Comparison of ENCODE assay signal across 20 cellular contexts in genomic region chr2:112493048-112493447, GRCh38. TPM values are rescaled to one million over a fixed set of nuclear protein-coding genes. Genes with fewer than 3 reads are reported as not detected.
DNase-seq lines count a peak whose midpoint lies in the region; FAIRE-seq and TF ChIP-seq lines count a peak whose summit lies in the region.
"Had no signal": no experiment of that assay in that cellular context is flagged by ENCODE, and none has a peak within 500 bp of the region (broad histone marks: within the 10 kb centered on the region; RNA-seq: fewer than 3 reads in every experiment).

No MANE protein-coding gene starts in this region.

- 87% methylated on average over 2 of the region's 3 CpGs for WGBS in mesenchymal stem cell

- H3K4me2 ChIP-seq in mesenchymal stem cell (ENCODE audit: low read length, poor library complexity, severe bottlenecking) (no peak overlapping the region), neural progenitor cell (no peak overlapping the region)

- no peak overlapping the region for H2BK5ac ChIP-seq in mesenchymal stem cell (ENCODE audit: low read depth, low read length, poor library complexity, severe bottlenecking)

- no peak overlapping the region for H2BK15ac ChIP-seq in mesenchymal stem cell (ENCODE audit: low read depth, poor library complexity, severe bottlenecking)

- H3K36me3 ChIP-seq in BJ (ENCODE audit: control insufficient read depth, insufficient read depth, low read length) (0 out of 2 replicates have a peak, but pooled peaks cover 1% of the 10 kb centered on the region), bronchial epithelial cell (ENCODE audit: control insufficient read depth, insufficient read depth, low read length) (peaks cover 1% of the 10 kb centered on the region), mesenchymal stem cell (ENCODE audit: control insufficient read depth in 1 of 2, insufficient read depth in 2 of 2, low read depth in 1 of 2, low read length in 2 of 2) (peaks cover 6 to 22% of the 10 kb centered on the region in 2 experiments), neural progenitor cell (peaks cover 9% of the 10 kb centered on the region)
- H3K36me3 ChIP-seq: right atrium auricular region had no signal

- H3K23ac ChIP-seq in mesenchymal stem cell (ENCODE audit: low read length in 2 of 2) = no peak overlapping the region

- H3K27ac ChIP-seq in mesenchymal stem cell (ENCODE audit: low read length, poor library complexity, severe bottlenecking) = no peak overlapping the region
- H3K27ac ChIP-seq in neural progenitor cell = no peak overlapping the region
- H3K27ac ChIP-seq: right atrium auricular region had no signal

- H2BK120ac ChIP-seq in mesenchymal stem cell (ENCODE audit: low read depth, low read length) = no peak overlapping the region

- peaks cover 2% of the 10 kb centered on the region for H3K4me1 ChIP-seq in mesenchymal stem cell (ENCODE audit: control insufficient read depth, insufficient read depth, low read depth, low read length)
- no peaks in the 10 kb centered on the region for H3K4me1 ChIP-seq in neural progenitor cell

- H3K79me2 ChIP-seq in neural progenitor cell (ENCODE audit: low read depth) = peaks cover 30% of the 10 kb centered on the region

- no peak overlapping the region for H3K27ac Mint-ChIP-seq in neural progenitor cell
- H3K27ac Mint-ChIP-seq: dendritic cell treated with granulocyte-macrophage colony-stimulating factor and Interleukin-4, amounts not matched to agents 40 ng/mL and 50 ng/mL, for 4 days; naive thymus-derived CD4-positive, alpha-beta T cell had no signal

- peaks cover 15% of the 10 kb centered on the region for H3K36me3 Mint-ChIP-seq in neural progenitor cell

- no peak overlapping the region for H4K91ac ChIP-seq in mesenchymal stem cell (ENCODE audit: low read length)

- TF ChIP-seq CTCF in BJ (IDR thresholded peaks at IDR 0.05; ENCODE audit: insufficient read depth, low read depth, low read length) = peak; percentile 20; the same call in 1 of the 2 replicates
- TF ChIP-seq CTCF in NB4 (IDR thresholded peaks at IDR 0.05; ENCODE audit: low read depth, low read length) = no peak
- TF ChIP-seq CTCF in bronchial epithelial cell (IDR thresholded peaks at IDR 0.05; ENCODE audit: insufficient read depth, low read length, severe bottlenecking) = no peak
- no peak for TF ChIP-seq CTCF in GM13977 (IDR thresholded peaks at IDR 0.05; ENCODE audit: extremely low read depth, insufficient read depth, missing control alignments)
- no peak for TF ChIP-seq CTCF in neural progenitor cell (IDR thresholded peaks at IDR 0.05)

- DNase-seq in BJ (ENCODE audit: low read depth) (no peak), NB4 (ENCODE audit: low read depth) (peak; percentile 31), bronchial epithelial cell (ENCODE audit: low read depth) (peak; percentile 31), mesenchymal stem cell (peak; percentile 29), GM13977 (ENCODE audit: low spot score) (no peak), NCI-H1417 treated with DMSO at 0.1 percent for 48 hours (lab: John Stamatoyannopoulos, UW) (no peak), neural progenitor cell (ENCODE audit: low spot score) (no peak), hippocampal formation (lab: John Stamatoyannopoulos, UW) (no peak)
- DNase-seq: foreskin melanocyte; left cardiac atrium; naive thymus-derived CD4-positive, alpha-beta T cell; NCI-H1436; NCI-H69; SHP77; stimulated activated CD4-positive, alpha-beta T cell treated with anti-CD3 and anti-CD28 coated beads, Interleukin-4, amount 100 ng/mL, for 4 hours; stimulated activated naive CD4-positive, alpha-beta T cell treated with Interleukin-2 at 50 U/mL for 16 hours had no signal

- H3K27me3 ChIP-seq in BJ (ENCODE audit: control insufficient read depth, insufficient read depth, low read length) = no peaks in the 10 kb centered on the region
- H3K27me3 ChIP-seq in bronchial epithelial cell (ENCODE audit: control insufficient read depth, insufficient read depth, low read length) = no peaks in the 10 kb centered on the region
- no peaks in the 10 kb centered on the region for H3K27me3 ChIP-seq in mesenchymal stem cell (ENCODE audit: control insufficient read depth in 1 of 2, insufficient read depth in 1 of 2, low read length in 2 of 2)
- H3K27me3 ChIP-seq in neural progenitor cell = no peaks in the 10 kb centered on the region
- H3K27me3 ChIP-seq: right atrium auricular region had no signal

- no peaks in the 10 kb centered on the region for H3F3A ChIP-seq in neural progenitor cell (ENCODE audit: low read depth)

- H3K4me3 ChIP-seq in BJ (ENCODE audit: low read depth, low read length) (no peak overlapping the region), NB4 (ENCODE audit: low read depth, low read length) (no peak overlapping the region), bronchial epithelial cell (ENCODE audit: low read depth, low read length) (no peak overlapping the region), mesenchymal stem cell (ENCODE audit: insufficient read depth in 1 of 2, low read depth in 1 of 2, low read length in 2 of 2) (no peak overlapping the region), neural progenitor cell (no peak overlapping the region)
- H3K4me3 ChIP-seq: right atrium auricular region had no signal

- TF ChIP-seq POLR2A in NB4 (IDR thresholded peaks at IDR 0.05; ENCODE audit: extremely low read depth, insufficient read length) = no peak

- H3K9ac ChIP-seq in mesenchymal stem cell (ENCODE audit: low read length) = no peak overlapping the region
- H3K9ac ChIP-seq in neural progenitor cell = no peak overlapping the region

- CTCF ChIA-PET in BJ (lab: Yijun Ruan, JAX) = interaction anchor here (1.0 to 1.6 kb wide), 4 partner anchors 9 to 233 kb away, joined by 3 to 8 read pairs (median 4); no protein-coding TSS in a partner anchor

- H3K9me3 ChIP-seq in mesenchymal stem cell (ENCODE audit: control insufficient read depth, low read length) (no peaks in the 10 kb centered on the region), neural progenitor cell (ENCODE audit: low read depth) (no peaks in the 10 kb centered on the region)
- H3K9me3 ChIP-seq: right atrium auricular region had no signal

- FAIRE-seq in bronchial epithelial cell (lab: Jason Lieb, UNC) = no peak
- FAIRE-seq: TTC549 had no signal

- no peak overlapping the region for H3K4ac ChIP-seq in mesenchymal stem cell (ENCODE audit: low read depth in 1 of 2, low read length in 2 of 2)

- no peak overlapping the region for H2AK5ac ChIP-seq in mesenchymal stem cell (ENCODE audit: low read length, severe bottlenecking)

- no peak overlapping the region for H3K4me3 Mint-ChIP-seq in neural progenitor cell
- H3K4me3 Mint-ChIP-seq: dendritic cell treated with granulocyte-macrophage colony-stimulating factor and Interleukin-4, amounts not matched to agents 40 ng/mL and 50 ng/mL, for 4 days; naive thymus-derived CD4-positive, alpha-beta T cell had no signal

- peaks cover 18% of the 10 kb centered on the region for H4K20me1 ChIP-seq in neural progenitor cell (ENCODE audit: low read depth)

- H2AFZ ChIP-seq in mesenchymal stem cell (ENCODE audit: low read depth, low read length) (no peak overlapping the region), neural progenitor cell (replicated peaks) (no peak overlapping the region)

- H2BK12ac ChIP-seq in mesenchymal stem cell (ENCODE audit: low read length in 2 of 2) = no peak overlapping the region

- no peak overlapping the region for H3K18ac ChIP-seq in mesenchymal stem cell (ENCODE audit: low read depth in 1 of 2, low read length in 2 of 2)

- in situ Hi-C loops in GM13977 (cut with MboI; ENCODE audit: low pct_unique_long_range_greater_than_20kb, low sequenced_read_pairs, unreplicated experiment) = no loop called here

- peaks cover 10% of the 10 kb centered on the region for H3K79me1 ChIP-seq in mesenchymal stem cell (replicated peaks; ENCODE audit: low read length, poor library complexity, severe bottlenecking)

- H3K27me3 Mint-ChIP-seq in neural progenitor cell (ENCODE audit: insufficient read depth, low read depth) = no peaks in the 10 kb centered on the region
- H3K27me3 Mint-ChIP-seq: dendritic cell treated with granulocyte-macrophage colony-stimulating factor and Interleukin-4, amounts not matched to agents 40 ng/mL and 50 ng/mL, for 4 days; naive thymus-derived CD4-positive, alpha-beta T cell had no signal

- peaks cover 2% of the 10 kb centered on the region for H3K4me1 Mint-ChIP-seq in neural progenitor cell

- H3K14ac ChIP-seq in mesenchymal stem cell (ENCODE audit: low read length in 2 of 2) = no peak overlapping the region

- POLR2A ChIA-PET in BJ (lab: Charles Lee) = no interaction called here

- no peaks in the 10 kb centered on the region for H3K9me3 Mint-ChIP-seq in neural progenitor cell
- H3K9me3 Mint-ChIP-seq: activated naive CD4-positive, alpha-beta T cell treated with anti-CD3 and anti-CD28 coated beads, Interleukin-2, amount 50 U/mL, for 72 hours; dendritic cell treated with granulocyte-macrophage colony-stimulating factor and Interleukin-4, amounts not matched to agents 40 ng/mL and 50 ng/mL, for 4 days; naive thymus-derived CD4-positive, alpha-beta T cell had no signal

- H4K8ac ChIP-seq in mesenchymal stem cell (ENCODE audit: low read length) = no peak overlapping the region

RNA-seq across cellular contexts. Expression of gene TTL, which starts 11.1 kb away (rescaled TPM):
- 11.1 and 19.0 TPM in 2 replicates for polyA plus RNA-seq in BJ (2011; rRNA removed)
- polyA minus RNA-seq in BJ (2011; rRNA and poly(A)+ RNA removed) = 27.1 and 27.4 TPM in 2 replicates
- total RNA-seq in bronchial epithelial cell (23.2 and 26.6 TPM in 2 replicates), neural progenitor cell (ENCODE audit: low replicate concordance) (53.2 and 81.3 TPM in 2 replicates)
- 28.0 TPM for polyA plus RNA-seq in mesenchymal stem cell (2013, experiment 1 of 2)
- 27.8 TPM for polyA plus RNA-seq in mesenchymal stem cell (2013, experiment 2 of 2)

RNA-seq across cellular contexts. Expression of gene POLR1B, which starts 49.2 kb away (rescaled TPM):
- polyA plus RNA-seq in BJ (2011; rRNA removed) = 11.8 and 13.9 TPM in 2 replicates
- 28.7 and 36.9 TPM in 2 replicates for polyA minus RNA-seq in BJ (2011; rRNA and poly(A)+ RNA removed)
- total RNA-seq in bronchial epithelial cell = 25.7 and 40.8 TPM in 2 replicates
- polyA plus RNA-seq in mesenchymal stem cell (2013, experiment 1 of 2) = 4.4 TPM
- polyA plus RNA-seq in mesenchymal stem cell (2013, experiment 2 of 2) = 3.5 TPM
- 20.1 and 20.5 TPM in 2 replicates for total RNA-seq in neural progenitor cell (ENCODE audit: low replicate concordance)

RNA-seq across cellular contexts. Expression of gene RGPD8, which starts 59.6 kb away (rescaled TPM):
- 0.97 and 1.8 TPM in 2 replicates for polyA plus RNA-seq in BJ (2011; rRNA removed)
- 1.5 and 1.6 TPM in 2 replicates for polyA minus RNA-seq in BJ (2011; rRNA and poly(A)+ RNA removed)
- total RNA-seq in bronchial epithelial cell (6.1 and 13.4 TPM in 2 replicates), neural progenitor cell (ENCODE audit: low replicate concordance) (6.8 and 11.1 TPM in 2 replicates)
- 2.5 TPM for polyA plus RNA-seq in mesenchymal stem cell (2013, experiment 1 of 2)
- polyA plus RNA-seq in mesenchymal stem cell (2013, experiment 2 of 2) = 1.9 TPM

Comparison
In these comparisons a context has a peak if more than half of its experiments do, and no peak if none do; other contexts are left out.
1. DNase-seq: peak in NB4 (single experiment), bronchial epithelial cell (single experiment) and mesenchymal stem cell (single experiment); none in BJ (single experiment), GM13977 (single experiment), NCI-H1417 treated with DMSO at 0.1 percent for 48 hours (single experiment), neural progenitor cell (single experiment) and hippocampal formation (0 of 2).